22 cellular contexts compared by ENCODE assay signal in genomic region chr4:702618-703048, GRCh38.
"Had no signal": no experiment of that assay in that cellular context is flagged by ENCODE, and none has a peak within 500 bp of the region (broad histone marks: within the 10 kb centered on the region; RNA-seq: fewer than 3 reads in every experiment).

No MANE protein-coding gene starts in this region.

- H3K4me3 ChIP-seq: coronary artery, left lung, right lobe of liver, testis had no signal

- H3K27me3 Mint-ChIP-seq: activated naive CD8-positive, alpha-beta T cell treated with anti-CD3 and anti-CD28 coated beads, Interleukin-2, amount 10 ng/mL, durations not matched to agents 7 days and 5 days; stimulated activated naive B cell treated with anti-CD40 and anti-IgM and Interleukin-4, amounts not matched to agents 10 μg/mL and 1 μg/mL and 100 μg/mL, for 72 hours had no signal

- H3K27ac Mint-ChIP-seq: activated naive CD8-positive, alpha-beta T cell treated with anti-CD3 and anti-CD28 coated beads, Interleukin-2, amount 10 ng/mL, durations not matched to agents 7 days and 5 days; activated T-helper 2 cell treated with anti-CD3 and anti-CD28 coated beads, Interferon-gamma antibody, Interleukin-2, Interleukin-4, amounts not matched to agents 10 μg/mL and 5 μg/mL and 100 μg/mL, durations not matched to agents 14 hours and 24 hours and 36 hours; endodermal cell; nephron progenitor cell; stimulated activated naive B cell treated with anti-CD40 and anti-IgM and Interleukin-4, amounts not matched to agents 10 μg/mL and 1 μg/mL and 100 μg/mL, for 72 hours; type B pancreatic cell had no signal

- ATAC-seq: left lung; right lobe of liver; stimulated activated naive B cell treated with anti-CD40 and anti-IgM and Interleukin-4, amounts not matched to agents 10 μg/mL and 1 μg/mL and 100 μg/mL, for 72 hours had no signal

- H3K36me3 ChIP-seq: left lung, right lobe of liver had no signal

- H3K27ac ChIP-seq: coronary artery, left lung, right lobe of liver, testis, WERI-Rb-1 had no signal

- FAIRE-seq: small intestine, TTC549 had no signal

- DNase-seq: activated CD4-positive, alpha-beta T cell treated with anti-CD3 and anti-CD28 coated beads for 1 hour; activated naive CD4-positive, alpha-beta T cell treated with Interleukin-2 at 50 U/mL for 16 hours; activated naive CD8-positive, alpha-beta T cell treated with anti-CD3 and anti-CD28 coated beads, Interleukin-2, amount 10 ng/mL, durations not matched to agents 7 days and 5 days; activated T-cell treated with anti-CD3 and anti-CD28 coated beads, Interleukin-2, amount 50 U/mL, for 1 hour; amniotic stem cell; cerebellar nuclear complex; endodermal cell; immature natural killer cell; kidney glomerular epithelial cell; left lung; nephron progenitor cell; small intestine; stimulated activated CD4-positive, alpha-beta T cell treated with anti-CD3 and anti-CD28 coated beads, Interleukin-15, amount 100 ng/mL, for 24 hours; stimulated activated naive B cell treated with anti-CD40 and anti-IgM and Interleukin-4, amounts not matched to agents 10 μg/mL and 1 μg/mL and 100 μg/mL, for 72 hours; T-helper 1 cell; testis; WERI-Rb-1 had no signal

- H3K4me1 Mint-ChIP-seq: endodermal cell had no signal

- H3K4me3 Mint-ChIP-seq: activated naive CD8-positive, alpha-beta T cell treated with anti-CD3 and anti-CD28 coated beads, Interleukin-2, amount 10 ng/mL, durations not matched to agents 7 days and 5 days; endodermal cell; immature natural killer cell; nephron progenitor cell; stimulated activated naive B cell treated with anti-CD40 and anti-IgM and Interleukin-4, amounts not matched to agents 10 μg/mL and 1 μg/mL and 100 μg/mL, for 72 hours; type B pancreatic cell had no signal

- H3K9me3 ChIP-seq: left lung, right lobe of liver, testis had no signal

- H3K9me3 Mint-ChIP-seq: activated naive CD8-positive, alpha-beta T cell treated with anti-CD3 and anti-CD28 coated beads, Interleukin-2, amount 10 ng/mL, durations not matched to agents 7 days and 5 days; activated T-helper 2 cell treated with anti-CD3 and anti-CD28 coated beads, Interferon-gamma antibody, Interleukin-2, Interleukin-4, amounts not matched to agents 10 μg/mL and 5 μg/mL and 100 μg/mL, durations not matched to agents 14 hours and 24 hours and 36 hours; endodermal cell; stimulated activated naive B cell treated with anti-CD40 and anti-IgM and Interleukin-4, amounts not matched to agents 10 μg/mL and 1 μg/mL and 100 μg/mL, for 72 hours; type B pancreatic cell had no signal

- H3K36me3 Mint-ChIP-seq: activated naive CD8-positive, alpha-beta T cell treated with anti-CD3 and anti-CD28 coated beads, Interleukin-2, amount 10 ng/mL, durations not matched to agents 7 days and 5 days; immature natural killer cell; stimulated activated naive B cell treated with anti-CD40 and anti-IgM and Interleukin-4, amounts not matched to agents 10 μg/mL and 1 μg/mL and 100 μg/mL, for 72 hours; type B pancreatic cell had no signal

- H3K27me3 ChIP-seq: left lung, right lobe of liver, testis had no signal
